Comparison of ENCODE assay signal across 1 cellular context in the genomic region with DNA sequence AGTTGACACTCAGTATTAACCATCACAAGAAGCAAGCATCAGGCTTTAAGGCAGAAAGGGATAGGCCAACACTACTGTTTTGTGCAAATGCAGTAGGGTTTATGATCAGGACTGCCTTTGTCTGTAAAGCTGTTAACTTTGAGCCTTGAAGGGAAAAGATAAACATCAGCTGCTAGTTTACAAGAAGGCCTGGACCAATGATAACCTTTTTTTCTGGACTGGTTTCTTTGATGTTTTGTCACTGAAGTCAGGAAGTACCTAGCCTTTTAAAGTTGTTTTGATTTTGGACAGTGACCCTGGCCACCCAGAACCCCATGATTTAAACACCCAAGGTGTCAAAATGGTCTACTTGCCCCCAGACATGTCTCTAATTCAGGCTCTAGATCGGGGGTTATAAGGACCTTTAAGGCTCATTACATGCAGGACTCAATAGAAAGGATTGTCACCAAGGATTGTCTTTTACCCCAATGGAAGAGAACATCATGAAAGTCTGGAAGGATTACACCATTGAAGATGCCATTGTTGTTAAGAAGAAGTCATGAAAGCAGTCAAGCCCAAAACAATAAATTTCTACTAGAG.
A peak's percentile ranks its signal among the peaks of the same experiment; 100 is the strongest.
TF ChIP-seq lines count a peak whose summit lies in the region.

No MANE protein-coding gene starts in this region.

TF ChIP-seq in HepG2, 621 proteins besides CTCF, POLR2A, EP300 and RAD21 (continues in another document):
- TF ChIP-seq TBX2 (CRISPR knock-in tag; IDR thresholded peaks at IDR 0.05; ENCODE audit: borderline replicate concordance): peak; percentile 97
- no peak for TF ChIP-seq FOXP1 (IDR thresholded peaks at IDR 0.05)
- TF ChIP-seq FOXP1 (CRISPR knock-in tag; IDR thresholded peaks at IDR 0.05): peak; percentile 65; the same call in 1 of the 2 replicates
- peak; percentile 29; the same call in 1 of the 2 replicates for TF ChIP-seq ZMYM4 (CRISPR knock-in tag; IDR thresholded peaks at IDR 0.05)
- TF ChIP-seq, protein P1, sequence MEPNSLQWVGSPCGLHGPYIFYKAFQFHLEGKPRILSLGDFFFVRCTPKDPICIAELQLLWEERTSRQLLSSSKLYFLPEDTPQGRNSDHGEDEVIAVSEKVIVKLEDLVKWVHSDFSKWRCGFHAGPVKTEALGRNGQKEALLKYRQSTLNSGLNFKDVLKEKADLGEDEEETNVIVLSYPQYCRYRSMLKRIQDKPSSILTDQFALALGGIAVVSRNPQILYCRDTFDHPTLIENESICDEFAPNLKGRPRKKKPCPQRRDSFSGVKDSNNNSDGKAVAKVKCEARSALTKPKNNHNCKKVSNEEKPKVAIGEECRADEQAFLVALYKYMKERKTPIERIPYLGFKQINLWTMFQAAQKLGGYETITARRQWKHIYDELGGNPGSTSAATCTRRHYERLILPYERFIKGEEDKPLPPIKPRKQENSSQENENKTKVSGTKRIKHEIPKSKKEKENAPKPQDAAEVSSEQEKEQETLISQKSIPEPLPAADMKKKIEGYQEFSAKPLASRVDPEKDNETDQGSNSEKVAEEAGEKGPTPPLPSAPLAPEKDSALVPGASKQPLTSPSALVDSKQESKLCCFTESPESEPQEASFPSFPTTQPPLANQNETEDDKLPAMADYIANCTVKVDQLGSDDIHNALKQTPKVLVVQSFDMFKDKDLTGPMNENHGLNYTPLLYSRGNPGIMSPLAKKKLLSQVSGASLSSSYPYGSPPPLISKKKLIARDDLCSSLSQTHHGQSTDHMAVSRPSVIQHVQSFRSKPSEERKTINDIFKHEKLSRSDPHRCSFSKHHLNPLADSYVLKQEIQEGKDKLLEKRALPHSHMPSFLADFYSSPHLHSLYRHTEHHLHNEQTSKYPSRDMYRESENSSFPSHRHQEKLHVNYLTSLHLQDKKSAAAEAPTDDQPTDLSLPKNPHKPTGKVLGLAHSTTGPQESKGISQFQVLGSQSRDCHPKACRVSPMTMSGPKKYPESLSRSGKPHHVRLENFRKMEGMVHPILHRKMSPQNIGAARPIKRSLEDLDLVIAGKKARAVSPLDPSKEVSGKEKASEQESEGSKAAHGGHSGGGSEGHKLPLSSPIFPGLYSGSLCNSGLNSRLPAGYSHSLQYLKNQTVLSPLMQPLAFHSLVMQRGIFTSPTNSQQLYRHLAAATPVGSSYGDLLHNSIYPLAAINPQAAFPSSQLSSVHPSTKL (CRISPR knock-in tag; IDR thresholded peaks at IDR 0.05): peak; percentile 68
- TF ChIP-seq, protein P2, sequence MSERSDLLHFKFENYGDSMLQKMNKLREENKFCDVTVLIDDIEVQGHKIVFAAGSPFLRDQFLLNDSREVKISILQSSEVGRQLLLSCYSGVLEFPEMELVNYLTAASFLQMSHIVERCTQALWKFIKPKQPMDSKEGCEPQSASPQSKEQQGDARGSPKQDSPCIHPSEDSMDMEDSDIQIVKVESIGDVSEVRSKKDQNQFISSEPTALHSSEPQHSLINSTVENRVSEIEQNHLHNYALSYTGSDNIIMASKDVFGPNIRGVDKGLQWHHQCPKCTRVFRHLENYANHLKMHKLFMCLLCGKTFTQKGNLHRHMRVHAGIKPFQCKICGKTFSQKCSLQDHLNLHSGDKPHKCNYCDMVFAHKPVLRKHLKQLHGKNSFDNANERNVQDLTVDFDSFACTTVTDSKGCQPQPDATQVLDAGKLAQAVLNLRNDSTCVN (CRISPR knock-in tag; IDR thresholded peaks at IDR 0.05; ENCODE audit: borderline replicate concordance): peak; percentile 41; the same call in 1 of the 2 replicates
- TF ChIP-seq, protein P3, sequence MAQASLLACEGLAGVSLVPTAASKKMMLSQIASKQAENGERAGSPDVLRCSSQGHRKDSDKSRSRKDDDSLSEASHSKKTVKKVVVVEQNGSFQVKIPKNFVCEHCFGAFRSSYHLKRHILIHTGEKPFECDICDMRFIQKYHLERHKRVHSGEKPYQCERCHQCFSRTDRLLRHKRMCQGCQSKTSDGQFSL (CRISPR knock-in tag; IDR thresholded peaks at IDR 0.05): no peak
- peak; percentile 68; the same call in 1 of the 2 replicates for TF ChIP-seq FOXK1 (CRISPR knock-in tag; IDR thresholded peaks at IDR 0.05; ENCODE audit: borderline replicate concordance, low read depth)
- TF ChIP-seq, protein P4, sequence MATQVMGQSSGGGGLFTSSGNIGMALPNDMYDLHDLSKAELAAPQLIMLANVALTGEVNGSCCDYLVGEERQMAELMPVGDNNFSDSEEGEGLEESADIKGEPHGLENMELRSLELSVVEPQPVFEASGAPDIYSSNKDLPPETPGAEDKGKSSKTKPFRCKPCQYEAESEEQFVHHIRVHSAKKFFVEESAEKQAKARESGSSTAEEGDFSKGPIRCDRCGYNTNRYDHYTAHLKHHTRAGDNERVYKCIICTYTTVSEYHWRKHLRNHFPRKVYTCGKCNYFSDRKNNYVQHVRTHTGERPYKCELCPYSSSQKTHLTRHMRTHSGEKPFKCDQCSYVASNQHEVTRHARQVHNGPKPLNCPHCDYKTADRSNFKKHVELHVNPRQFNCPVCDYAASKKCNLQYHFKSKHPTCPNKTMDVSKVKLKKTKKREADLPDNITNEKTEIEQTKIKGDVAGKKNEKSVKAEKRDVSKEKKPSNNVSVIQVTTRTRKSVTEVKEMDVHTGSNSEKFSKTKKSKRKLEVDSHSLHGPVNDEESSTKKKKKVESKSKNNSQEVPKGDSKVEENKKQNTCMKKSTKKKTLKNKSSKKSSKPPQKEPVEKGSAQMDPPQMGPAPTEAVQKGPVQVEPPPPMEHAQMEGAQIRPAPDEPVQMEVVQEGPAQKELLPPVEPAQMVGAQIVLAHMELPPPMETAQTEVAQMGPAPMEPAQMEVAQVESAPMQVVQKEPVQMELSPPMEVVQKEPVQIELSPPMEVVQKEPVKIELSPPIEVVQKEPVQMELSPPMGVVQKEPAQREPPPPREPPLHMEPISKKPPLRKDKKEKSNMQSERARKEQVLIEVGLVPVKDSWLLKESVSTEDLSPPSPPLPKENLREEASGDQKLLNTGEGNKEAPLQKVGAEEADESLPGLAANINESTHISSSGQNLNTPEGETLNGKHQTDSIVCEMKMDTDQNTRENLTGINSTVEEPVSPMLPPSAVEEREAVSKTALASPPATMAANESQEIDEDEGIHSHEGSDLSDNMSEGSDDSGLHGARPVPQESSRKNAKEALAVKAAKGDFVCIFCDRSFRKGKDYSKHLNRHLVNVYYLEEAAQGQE (IDR thresholded peaks at IDR 0.05; ENCODE audit: borderline replicate concordance in 1 of 2, low read depth in 1 of 2, low read length in 2 of 2): 0 out of 4 replicates have a peak, but pooled peaks of 1 of the 2 experiments have one; percentile 16
- TF ChIP-seq, protein P5, sequence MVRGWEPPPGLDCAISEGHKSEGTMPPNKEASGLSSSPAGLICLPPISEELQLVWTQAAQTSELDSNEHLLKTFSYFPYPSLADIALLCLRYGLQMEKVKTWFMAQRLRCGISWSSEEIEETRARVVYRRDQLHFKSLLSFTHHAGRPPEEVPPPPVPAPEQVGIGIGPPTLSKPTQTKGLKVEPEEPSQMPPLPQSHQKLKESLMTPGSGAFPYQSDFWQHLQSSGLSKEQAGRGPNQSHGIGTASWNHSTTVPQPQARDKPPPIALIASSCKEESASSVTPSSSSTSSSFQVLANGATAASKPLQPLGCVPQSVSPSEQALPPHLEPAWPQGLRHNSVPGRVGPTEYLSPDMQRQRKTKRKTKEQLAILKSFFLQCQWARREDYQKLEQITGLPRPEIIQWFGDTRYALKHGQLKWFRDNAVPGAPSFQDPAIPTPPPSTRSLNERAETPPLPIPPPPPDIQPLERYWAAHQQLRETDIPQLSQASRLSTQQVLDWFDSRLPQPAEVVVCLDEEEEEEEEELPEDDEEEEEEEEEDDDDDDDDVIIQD (CRISPR knock-in tag; IDR thresholded peaks at IDR 0.05; ENCODE audit: low read depth): peak; percentile 77
- peak; percentile 90 for TF ChIP-seq GFI1 (CRISPR knock-in tag; IDR thresholded peaks at IDR 0.05; ENCODE audit: borderline replicate concordance)
- TF ChIP-seq, protein P6, sequence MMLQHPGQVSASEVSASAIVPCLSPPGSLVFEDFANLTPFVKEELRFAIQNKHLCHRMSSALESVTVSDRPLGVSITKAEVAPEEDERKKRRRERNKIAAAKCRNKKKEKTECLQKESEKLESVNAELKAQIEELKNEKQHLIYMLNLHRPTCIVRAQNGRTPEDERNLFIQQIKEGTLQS (CRISPR knock-in tag; IDR thresholded peaks at IDR 0.05): no peak
- 0 out of 2 replicates have a peak, but pooled peaks have one; percentile 40 for TF ChIP-seq CREM (IDR thresholded peaks at IDR 0.05)
- TF ChIP-seq CREM (CRISPR knock-in tag; IDR thresholded peaks at IDR 0.05): no peak
- 0 out of 2 replicates have a peak, but pooled peaks have one; percentile 46 for TF ChIP-seq PHF21A (CRISPR knock-in tag; IDR thresholded peaks at IDR 0.05)
- peak; percentile 47; the same call in 1 of the 2 replicates for TF ChIP-seq ELF1 (CRISPR knock-in tag; IDR thresholded peaks at IDR 0.05)
- TF ChIP-seq SAP130 (CRISPR knock-in tag; IDR thresholded peaks at IDR 0.05; ENCODE audit: low read depth): peak; percentile 62
- TF ChIP-seq NFYC (CRISPR knock-in tag; IDR thresholded peaks at IDR 0.05): peak; percentile 41; the same call in 1 of the 2 replicates
- TF ChIP-seq, protein P7, sequence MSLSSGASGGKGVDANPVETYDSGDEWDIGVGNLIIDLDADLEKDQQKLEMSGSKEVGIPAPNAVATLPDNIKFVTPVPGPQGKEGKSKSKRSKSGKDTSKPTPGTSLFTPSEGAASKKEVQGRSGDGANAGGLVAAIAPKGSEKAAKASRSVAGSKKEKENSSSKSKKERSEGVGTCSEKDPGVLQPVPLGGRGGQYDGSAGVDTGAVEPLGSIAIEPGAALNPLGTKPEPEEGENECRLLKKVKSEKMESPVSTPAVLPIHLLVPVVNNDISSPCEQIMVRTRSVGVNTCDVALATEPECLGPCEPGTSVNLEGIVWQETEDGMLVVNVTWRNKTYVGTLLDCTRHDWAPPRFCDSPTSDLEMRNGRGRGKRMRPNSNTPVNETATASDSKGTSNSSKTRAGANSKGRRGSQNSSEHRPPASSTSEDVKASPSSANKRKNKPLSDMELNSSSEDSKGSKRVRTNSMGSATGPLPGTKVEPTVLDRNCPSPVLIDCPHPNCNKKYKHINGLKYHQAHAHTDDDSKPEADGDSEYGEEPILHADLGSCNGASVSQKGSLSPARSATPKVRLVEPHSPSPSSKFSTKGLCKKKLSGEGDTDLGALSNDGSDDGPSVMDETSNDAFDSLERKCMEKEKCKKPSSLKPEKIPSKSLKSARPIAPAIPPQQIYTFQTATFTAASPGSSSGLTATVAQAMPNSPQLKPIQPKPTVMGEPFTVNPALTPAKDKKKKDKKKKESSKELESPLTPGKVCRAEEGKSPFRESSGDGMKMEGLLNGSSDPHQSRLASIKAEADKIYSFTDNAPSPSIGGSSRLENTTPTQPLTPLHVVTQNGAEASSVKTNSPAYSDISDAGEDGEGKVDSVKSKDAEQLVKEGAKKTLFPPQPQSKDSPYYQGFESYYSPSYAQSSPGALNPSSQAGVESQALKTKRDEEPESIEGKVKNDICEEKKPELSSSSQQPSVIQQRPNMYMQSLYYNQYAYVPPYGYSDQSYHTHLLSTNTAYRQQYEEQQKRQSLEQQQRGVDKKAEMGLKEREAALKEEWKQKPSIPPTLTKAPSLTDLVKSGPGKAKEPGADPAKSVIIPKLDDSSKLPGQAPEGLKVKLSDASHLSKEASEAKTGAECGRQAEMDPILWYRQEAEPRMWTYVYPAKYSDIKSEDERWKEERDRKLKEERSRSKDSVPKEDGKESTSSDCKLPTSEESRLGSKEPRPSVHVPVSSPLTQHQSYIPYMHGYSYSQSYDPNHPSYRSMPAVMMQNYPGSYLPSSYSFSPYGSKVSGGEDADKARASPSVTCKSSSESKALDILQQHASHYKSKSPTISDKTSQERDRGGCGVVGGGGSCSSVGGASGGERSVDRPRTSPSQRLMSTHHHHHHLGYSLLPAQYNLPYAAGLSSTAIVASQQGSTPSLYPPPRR (CRISPR knock-in tag; IDR thresholded peaks at IDR 0.05; ENCODE audit: borderline replicate concordance): peak; percentile 37; the same call in 1 of the 2 replicates
- peak; percentile 65 for TF ChIP-seq POGZ (CRISPR knock-in tag; IDR thresholded peaks at IDR 0.05)
- 0 out of 2 replicates have a peak, but pooled peaks have one; percentile 48 for TF ChIP-seq IRF2 (CRISPR knock-in tag; IDR thresholded peaks at IDR 0.05)
- TF ChIP-seq ELF3 (CRISPR knock-in tag; IDR thresholded peaks at IDR 0.05): 0 out of 2 replicates have a peak, but pooled peaks have one; percentile 39
- TF ChIP-seq, protein P8, sequence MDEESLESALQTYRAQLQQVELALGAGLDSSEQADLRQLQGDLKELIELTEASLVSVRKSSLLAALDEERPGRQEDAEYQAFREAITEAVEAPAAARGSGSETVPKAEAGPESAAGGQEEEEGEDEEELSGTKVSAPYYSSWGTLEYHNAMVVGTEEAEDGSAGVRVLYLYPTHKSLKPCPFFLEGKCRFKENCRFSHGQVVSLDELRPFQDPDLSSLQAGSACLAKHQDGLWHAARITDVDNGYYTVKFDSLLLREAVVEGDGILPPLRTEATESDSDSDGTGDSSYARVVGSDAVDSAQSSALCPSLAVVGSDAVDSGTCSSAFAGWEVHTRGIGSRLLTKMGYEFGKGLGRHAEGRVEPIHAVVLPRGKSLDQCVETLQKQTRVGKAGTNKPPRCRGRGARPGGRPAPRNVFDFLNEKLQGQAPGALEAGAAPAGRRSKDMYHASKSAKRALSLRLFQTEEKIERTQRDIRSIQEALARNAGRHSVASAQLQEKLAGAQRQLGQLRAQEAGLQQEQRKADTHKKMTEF (CRISPR knock-in tag; IDR thresholded peaks at IDR 0.05): 0 out of 2 replicates have a peak, but pooled peaks have one; percentile 63
- TF ChIP-seq, protein P9, sequence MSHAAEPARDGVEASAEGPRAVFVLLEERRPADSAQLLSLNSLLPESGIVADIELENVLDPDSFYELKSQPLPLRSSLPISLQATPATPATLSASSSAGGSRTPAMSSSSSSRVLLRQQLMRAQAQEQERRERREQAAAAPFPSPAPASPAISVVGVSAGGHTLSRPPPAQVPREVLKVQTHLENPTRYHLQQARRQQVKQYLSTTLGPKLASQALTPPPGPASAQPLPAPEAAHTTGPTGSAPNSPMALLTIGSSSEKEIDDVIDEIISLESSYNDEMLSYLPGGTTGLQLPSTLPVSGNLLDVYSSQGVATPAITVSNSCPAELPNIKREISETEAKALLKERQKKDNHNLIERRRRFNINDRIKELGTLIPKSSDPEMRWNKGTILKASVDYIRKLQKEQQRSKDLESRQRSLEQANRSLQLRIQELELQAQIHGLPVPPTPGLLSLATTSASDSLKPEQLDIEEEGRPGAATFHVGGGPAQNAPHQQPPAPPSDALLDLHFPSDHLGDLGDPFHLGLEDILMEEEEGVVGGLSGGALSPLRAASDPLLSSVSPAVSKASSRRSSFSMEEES (CRISPR knock-in tag; IDR thresholded peaks at IDR 0.05): peak; percentile 58
- TF ChIP-seq SOX5 (CRISPR knock-in tag; IDR thresholded peaks at IDR 0.05; ENCODE audit: borderline replicate concordance): peak; percentile 85
- TF ChIP-seq FOXA1 (IDR thresholded peaks at IDR 0.05): no peak
- TF ChIP-seq FOXA1 (CRISPR knock-in tag; IDR thresholded peaks at IDR 0.05): 0 out of 2 replicates have a peak, but pooled peaks have one; percentile 13
- peak; percentile 84 for TF ChIP-seq TCF7 (IDR thresholded peaks at IDR 0.05; ENCODE audit: low read depth)
- TF ChIP-seq ZBTB8A (CRISPR knock-in tag; IDR thresholded peaks at IDR 0.05; ENCODE audit: borderline replicate concordance, low read depth): no peak
- no peak for TF ChIP-seq ZNF101 (CRISPR knock-in tag; IDR thresholded peaks at IDR 0.05; ENCODE audit: borderline replicate concordance, low read depth)
- TF ChIP-seq RARA (CRISPR knock-in tag; IDR thresholded peaks at IDR 0.05): peak; percentile 51; the same call in 1 of the 2 replicates
- 0 out of 2 replicates have a peak, but pooled peaks have one; percentile 24 for TF ChIP-seq EHMT2 (IDR thresholded peaks at IDR 0.05; ENCODE audit: borderline replicate concordance, low read depth, low read length)
